20 cellular contexts compared by ENCODE assay signal in the genomic region with DNA sequence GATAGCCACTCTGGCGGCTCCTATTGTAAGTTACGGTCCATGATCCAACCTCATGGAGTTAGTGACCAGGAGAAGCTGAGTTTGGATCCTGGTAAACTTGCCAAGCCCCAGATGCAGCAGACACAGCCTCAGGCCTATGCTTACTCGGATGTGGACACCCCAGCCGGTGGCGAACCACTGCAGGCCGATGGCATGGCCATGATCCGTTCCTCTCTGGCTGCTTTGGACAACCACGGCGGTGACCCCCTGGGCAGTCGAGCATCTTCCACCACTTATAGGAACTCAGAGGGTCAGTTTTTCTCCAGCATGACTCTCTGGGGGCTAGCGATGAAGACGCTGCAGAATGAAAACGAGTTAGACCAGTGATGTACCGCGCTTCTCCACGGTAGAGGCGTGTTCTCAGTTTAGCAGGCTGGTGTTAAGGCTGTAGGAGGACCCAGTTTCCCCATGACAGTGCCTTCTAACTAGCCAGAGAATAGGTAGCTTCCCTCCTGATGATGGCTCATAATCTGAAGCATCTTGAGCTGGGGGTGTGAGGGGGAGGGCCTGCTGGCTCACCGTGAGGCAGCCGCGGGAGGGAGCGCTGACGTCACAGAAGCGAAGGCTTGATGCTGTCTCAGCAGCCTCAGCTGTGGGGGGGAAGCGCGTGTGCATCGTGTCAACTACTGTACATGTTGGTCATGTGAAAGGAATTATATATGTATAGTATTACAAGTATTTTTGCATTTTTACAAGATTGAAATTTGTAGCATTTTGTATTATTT. TPM values are rescaled to one million over a fixed set of nuclear protein-coding genes. Genes with fewer than 3 reads are reported as not detected.
A peak's percentile ranks its signal among the peaks of the same experiment; 100 is the strongest.
DNase-seq lines count a peak whose midpoint lies in the region; ATAC-seq, FAIRE-seq and TF ChIP-seq lines count a peak whose summit lies in the region.
"Had no signal": no experiment of that assay in that cellular context is flagged by ENCODE, and none has a peak within 500 bp of the region (broad histone marks: within the 10 kb centered on the region; RNA-seq: fewer than 3 reads in every experiment).

No MANE protein-coding gene starts in this region.

- H3K4me1 Mint-ChIP-seq in endothelial cell (ENCODE audit: unreplicated experiment) = peaks cover 43% of the 10 kb centered on the region
- H3K4me1 Mint-ChIP-seq: IgD-negative memory B cell had no signal

- no peak overlapping the region for H3K4me3 Mint-ChIP-seq in endothelial cell (ENCODE audit: unreplicated experiment)

- no peak for TF ChIP-seq CTCF in endothelial cell (IDR thresholded peaks at IDR 0.05; ENCODE audit: unreplicated experiment)

- FAIRE-seq in GM12892 (lab: Jason Lieb, UNC) = no peak
- FAIRE-seq: G401.6, GM19239, RCC 7860 had no signal

- H3K27ac Mint-ChIP-seq in endothelial cell (ENCODE audit: unreplicated experiment) = no peak overlapping the region

- DNase-seq in cardiac septum (ENCODE audit: low spot score) (peak; percentile 61), left cardiac atrium (no peak), head of caudate nucleus (peak; percentile 54 to 96 (median 82)), posterior vena cava (ENCODE audit: low spot score) (peak; percentile 51), endothelial cell (ENCODE audit: low spot score) (no peak), GM12892 (ENCODE audit: insufficient read length) (no peak), NCI-H748 treated with DMSO at 0.1 percent for 48 hours (lab: John Stamatoyannopoulos, UW) (no peak)
- DNase-seq: AML-193, Karpas-422, MV-4-11, NCI-H1105 treated with DMSO at 0.1 percent for 48 hours, NCI-H2029 treated with DMSO at 0.1 percent for 48 hours, NCI-H345, NCI-H524, NCI-H82 had no signal

- H3K36me3 Mint-ChIP-seq in endothelial cell (ENCODE audit: low read depth, unreplicated experiment) = peaks cover 13% of the 10 kb centered on the region

- H3K27me3 Mint-ChIP-seq in endothelial cell (ENCODE audit: unreplicated experiment) = peaks cover 15% of the 10 kb centered on the region
- H3K27me3 Mint-ChIP-seq: IgD-negative memory B cell had no signal

- intact Hi-C loops in cardiac septum (cut with DNase I) = no loop called here
- intact Hi-C loops in left cardiac atrium (cut with DNase I) = no loop called here
- intact Hi-C loops in head of caudate nucleus (cut with DNase I) = no loop called here
- intact Hi-C loops in posterior vena cava (cut with DNase I) = no loop called here

- ATAC-seq in left cardiac atrium = no peak
- ATAC-seq: Right ventricle myocardium inferior had no signal

- H3K9me3 Mint-ChIP-seq in endothelial cell (ENCODE audit: unreplicated experiment) = no peaks in the 10 kb centered on the region
- H3K9me3 Mint-ChIP-seq: IgD-negative memory B cell had no signal

- TF ChIP-seq POLR2A in GM12892 (IDR thresholded peaks at IDR 0.05; ENCODE audit: low read depth, low read length) = no peak

RNA-seq across cellular contexts. Expression of gene ZBTB49, which starts 31.1 kb away (rescaled TPM):
- total RNA-seq in cardiac septum (7.7 TPM), left cardiac atrium (1 to 10 TPM; 3.0 to 6.1 TPM), posterior vena cava (1 to 10 TPM; 4.8 to 8.7 TPM), endothelial cell (ENCODE audit: unreplicated experiment) (13.3 TPM)
- polyA plus RNA-seq in GM12892 (2012; ENCODE audit: missing spikeins) = 2.2 TPM

RNA-seq across cellular contexts. Expression of gene LYAR, which starts 31.2 kb away (rescaled TPM):
- total RNA-seq in cardiac septum (21.2 TPM), left cardiac atrium (10 to 100 TPM in 1 of 2 donors, 1 to 10 TPM in 1; 9.4 to 15.2 TPM), posterior vena cava (10 to 100 TPM in 1 of 2 donors, 1 to 10 TPM in 1; 8.4 to 14.1 TPM), endothelial cell (ENCODE audit: unreplicated experiment) (13.2 TPM)
- polyA plus RNA-seq in GM12892 (2012; ENCODE audit: missing spikeins) = 45.0 TPM

Comparison
In these comparisons a context has a peak if more than half of its experiments do, and no peak if none do; other contexts are left out.
1. DNase-seq: peak in cardiac septum (single experiment), head of caudate nucleus (42 of 42) and posterior vena cava (single experiment); none in left cardiac atrium (single experiment), endothelial cell (single experiment), GM12892 (single experiment) and NCI-H748 treated with DMSO at 0.1 percent for 48 hours (single experiment).